In the genomic region with DNA sequence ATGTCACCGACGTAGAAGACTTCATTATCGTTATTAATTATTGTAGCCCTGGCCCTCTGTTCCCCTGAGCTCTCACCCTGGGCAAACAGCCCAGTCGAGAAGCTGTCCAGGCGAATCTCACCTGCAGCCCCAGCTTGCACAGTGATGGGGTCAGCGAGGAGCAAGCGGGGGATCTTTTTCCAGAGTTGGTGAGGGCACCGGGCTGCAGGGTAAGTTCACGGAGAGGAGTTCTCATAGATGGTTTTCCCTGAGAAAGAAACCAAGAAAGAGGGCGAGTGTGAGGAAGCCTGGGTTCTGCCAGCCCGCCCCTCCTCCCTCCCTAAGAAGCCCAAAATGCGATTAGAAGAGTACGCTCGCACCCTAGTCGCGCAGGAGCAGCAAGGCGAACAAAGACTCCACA, we compare ENCODE assay signal across 8 cellular contexts. TPM values are rescaled to one million over a fixed set of nuclear protein-coding genes. Genes with fewer than 3 reads are reported as not detected.
DNase-seq lines count a peak whose midpoint lies in the region; ATAC-seq and TF ChIP-seq lines count a peak whose summit lies in the region.

No MANE protein-coding gene starts in this region.

- H3K9me3 ChIP-seq in SU-DHL-6 (ENCODE audit: insufficient read depth, low read length) (no peaks in the 10 kb centered on the region), subcutaneous abdominal adipose tissue (ENCODE audit: control insufficient read depth in 5 of 5, low read length in 5 of 5) (no peaks in the 10 kb centered on the region)

- H4K20me1 ChIP-seq in SU-DHL-6 (ENCODE audit: low read depth, low read length), result peaks cover 5% of the 10 kb centered on the region; the same call in 1 of the 2 replicates

- H2AFZ ChIP-seq in SU-DHL-6 (ENCODE audit: low read depth, low read length, severe bottlenecking), result peak overlapping the region; percentile 90

- peaks cover 17% of the 10 kb centered on the region for H3F3A ChIP-seq in SU-DHL-6 (ENCODE audit: insufficient read depth)

- H3K36me3 Mint-ChIP-seq in activated naive CD4-positive, alpha-beta T cell treated with anti-CD3 and anti-CD28 coated beads, Interleukin-2, amount 10 ng/mL, durations not matched to agents 7 days and 5 days, result peaks cover 11% of the 10 kb centered on the region

- H3K9ac ChIP-seq in SU-DHL-6 (ENCODE audit: low read length) (peak overlapping the region; percentile 88), subcutaneous abdominal adipose tissue (ENCODE audit: low read length in 5 of 5) (peak overlapping the region in 4 of 5 donors; percentile 59 to 97 (median 89))

- H3K27ac ChIP-seq in SU-DHL-6 (ENCODE audit: low read depth, low read length) (peak overlapping the region; percentile 77), subcutaneous abdominal adipose tissue (ENCODE audit: low read depth, low read length) (peak overlapping the region; percentile 98)

- H3K27me3 ChIP-seq in SU-DHL-6 (ENCODE audit: low read length), result no peaks in the 10 kb centered on the region
- no peaks in the 10 kb centered on the region for H3K27me3 ChIP-seq in subcutaneous abdominal adipose tissue (ENCODE audit: control insufficient read depth in 5 of 5, insufficient read depth in 4 of 5, low read length in 5 of 5)

- peaks cover 0 to 23% (median 15%) of the 10 kb centered on the region in 5 donors for H3K4me1 ChIP-seq in subcutaneous abdominal adipose tissue (ENCODE audit: control insufficient read depth in 5 of 5, insufficient read depth in 5 of 5, low read length in 5 of 5)

- peak overlapping the region; percentile 91 for H3K4me3 ChIP-seq in SU-DHL-6 (ENCODE audit: insufficient read depth, low read length, poor library complexity, severe bottlenecking)
- H3K4me3 ChIP-seq in iPS-11a (ENCODE audit: low read depth, low read length), result peak overlapping the region; percentile 71
- H3K4me3 ChIP-seq in subcutaneous abdominal adipose tissue (ENCODE audit: low read depth in 1 of 5, low read length in 5 of 5), result peak overlapping the region; percentile 68 to 90 (median 86)

- DNase-seq in activated naive CD4-positive, alpha-beta T cell treated with anti-CD3 and anti-CD28 coated beads, Interleukin-2, amount 10 ng/mL, durations not matched to agents 7 days and 5 days, result no peak
- no peak for DNase-seq in activated naive CD4-positive, alpha-beta T cell treated with Interleukin-2 at 50 U/mL for 16 hours
- DNase-seq in posterior vena cava (ENCODE audit: low spot score) (no peak), NCI-H1417 treated with DMSO at 0.1 percent for 48 hours (lab: John Stamatoyannopoulos, UW) (no peak)

- peak overlapping the region; percentile 83 for H3K4me2 ChIP-seq in SU-DHL-6 (ENCODE audit: low read depth, low read length, poor library complexity, severe bottlenecking)

- H3K4me1 Mint-ChIP-seq in activated naive CD4-positive, alpha-beta T cell treated with anti-CD3 and anti-CD28 coated beads, Interleukin-2, amount 10 ng/mL, durations not matched to agents 7 days and 5 days, result peaks cover 25% of the 10 kb centered on the region

- intact Hi-C loops in posterior vena cava (cut with DNase I), result no loop called here

- peaks cover 3% of the 10 kb centered on the region; the same call in 1 of the 2 replicates for H3K36me3 ChIP-seq in SU-DHL-6 (ENCODE audit: low read length)
- H3K36me3 ChIP-seq in subcutaneous abdominal adipose tissue (ENCODE audit: control insufficient read depth in 5 of 5, insufficient read depth in 5 of 5, low read length in 5 of 5), result no peaks in the 10 kb centered on the region

- peak overlapping the region; percentile 82 for H3K4me3 Mint-ChIP-seq in activated naive CD4-positive, alpha-beta T cell treated with anti-CD3 and anti-CD28 coated beads, Interleukin-2, amount 10 ng/mL, durations not matched to agents 7 days and 5 days

- peak overlapping the region; percentile 99 for H3K27ac Mint-ChIP-seq in activated naive CD4-positive, alpha-beta T cell treated with anti-CD3 and anti-CD28 coated beads, Interleukin-2, amount 10 ng/mL, durations not matched to agents 7 days and 5 days

- H3K79me2 ChIP-seq in SU-DHL-6 (ENCODE audit: insufficient read depth, low read length), result peaks cover 36% of the 10 kb centered on the region

- no peaks in the 10 kb centered on the region for H3K9me3 Mint-ChIP-seq in activated naive CD4-positive, alpha-beta T cell treated with anti-CD3 and anti-CD28 coated beads, Interleukin-2, amount 10 ng/mL, durations not matched to agents 7 days and 5 days

- no peaks in the 10 kb centered on the region for H3K27me3 Mint-ChIP-seq in activated naive CD4-positive, alpha-beta T cell treated with anti-CD3 and anti-CD28 coated beads, Interleukin-2, amount 10 ng/mL, durations not matched to agents 7 days and 5 days

- CTCF ChIA-PET in activated naive CD4-positive, alpha-beta T cell treated with anti-CD3 and anti-CD28 coated beads, Interleukin-2, amount 10 ng/mL, durations not matched to agents 7 days and 5 days (lab: Charles Lee), result interaction anchor here (0.7 to 1.1 kb wide), 3 partner anchors 14 to 50 kb away, joined by 3 read pairs; no protein-coding TSS in a partner anchor

- no peak for TF ChIP-seq CTCF in SU-DHL-6 (IDR thresholded peaks at IDR 0.05; ENCODE audit: insufficient read depth, low read length, poor library complexity, severe bottlenecking)

- no peaks in the 10 kb centered on the region for H3K9me2 ChIP-seq in SU-DHL-6 (replicated peaks; ENCODE audit: insufficient read depth, low read length)

- no peak for ATAC-seq in HG02610 (IDR thresholded peaks at IDR 0.05; ENCODE audit: unreplicated experiment)

RNA-seq across cellular contexts. Expression of a gene that starts 0.4 kb away (rescaled TPM):
- 1 to 10 TPM; 1.8 to 1.9 TPM for total RNA-seq in posterior vena cava

RNA-seq across cellular contexts. Expression of a gene that starts 15.6 kb away (rescaled TPM):
- total RNA-seq in posterior vena cava, result 10 to 100 TPM in 1 of 2 donors, 1 to 10 TPM in 1; 4.7 to 10.1 TPM

RNA-seq across cellular contexts. Expression of a gene that starts 21.7 kb away (rescaled TPM):
- 1 to 10 TPM; 6.9 to 8.4 TPM for total RNA-seq in posterior vena cava

RNA-seq across cellular contexts. Expression of a gene that starts 27.1 kb away (rescaled TPM):
- 10 to 100 TPM; 27.6 to 33.8 TPM for total RNA-seq in posterior vena cava

RNA-seq across cellular contexts. Expression of a gene that starts 46.0 kb away (rescaled TPM):
- total RNA-seq in posterior vena cava, result 10 to 100 TPM; 12.9 to 15.6 TPM
